9 cellular contexts compared by ENCODE assay signal in genomic region chr10:79090134-79090803, GRCh38. TPM values are rescaled to one million over a fixed set of nuclear protein-coding genes. Genes with fewer than 3 reads are reported as not detected.
A peak's percentile ranks its signal among the peaks of the same experiment; 100 is the strongest.
DNase-seq lines count a peak whose midpoint lies in the region; ATAC-seq and TF ChIP-seq lines count a peak whose summit lies in the region.
"Had no signal": no experiment of that assay in that cellular context is flagged by ENCODE, and none has a peak within 500 bp of the region (broad histone marks: within the 10 kb centered on the region; RNA-seq: fewer than 3 reads in every experiment).

No MANE protein-coding gene starts in this region.

- ATAC-seq in HG03432 (IDR thresholded peaks at IDR 0.05; ENCODE audit: unreplicated experiment) (peak; percentile 45), GM21360 (IDR thresholded peaks at IDR 0.05; ENCODE audit: unreplicated experiment) (no peak)
- no peak for ATAC-seq in stimulated activated effector memory CD8-positive, alpha-beta T cell treated with anti-CD3 and anti-CD28 coated beads, Interleukin-12 subunit alpha, Interleukin-12 subunit beta, amount 100 ng/mL, for 72 hours
- ATAC-seq: A549 had no signal

- DNase-seq in NCI-H345 (lab: John Stamatoyannopoulos, UW): peak; percentile 20
- DNase-seq in NCI-H345 treated with DMSO at 0.1 percent for 48 hours (lab: John Stamatoyannopoulos, UW; ENCODE audit: unreplicated experiment): no peak
- peak; percentile 57 for DNase-seq in astrocyte of the hippocampus (ENCODE audit: low read depth, low spot score)
- DNase-seq in stimulated activated effector memory CD8-positive, alpha-beta T cell treated with anti-CD3 and anti-CD28 coated beads, Interleukin-12 subunit alpha, Interleukin-12 subunit beta, amount 100 ng/mL, for 72 hours (ENCODE audit: low spot score in 2 of 2): no peak
- DNase-seq in type B pancreatic cell (ENCODE audit: extremely low spot score, unreplicated experiment): no peak
- DNase-seq in GDM1 (lab: John Stamatoyannopoulos, UW): no peak

- H3K4me3 Mint-ChIP-seq in stimulated activated effector memory CD8-positive, alpha-beta T cell treated with anti-CD3 and anti-CD28 coated beads, Interleukin-12 subunit alpha, Interleukin-12 subunit beta, amount 100 ng/mL, for 72 hours: no peak overlapping the region
- no peak overlapping the region for H3K4me3 Mint-ChIP-seq in type B pancreatic cell

- H3K4me1 Mint-ChIP-seq in stimulated activated effector memory CD8-positive, alpha-beta T cell treated with anti-CD3 and anti-CD28 coated beads, Interleukin-12 subunit alpha, Interleukin-12 subunit beta, amount 100 ng/mL, for 72 hours: peaks cover 39% of the 10 kb centered on the region
- peaks cover 61% of the 10 kb centered on the region for H3K4me1 Mint-ChIP-seq in type B pancreatic cell (ENCODE audit: unreplicated experiment)

- peak overlapping the region; percentile 27 for H3K27ac Mint-ChIP-seq in stimulated activated effector memory CD8-positive, alpha-beta T cell treated with anti-CD3 and anti-CD28 coated beads, Interleukin-12 subunit alpha, Interleukin-12 subunit beta, amount 100 ng/mL, for 72 hours
- H3K27ac Mint-ChIP-seq in type B pancreatic cell: no peak overlapping the region

- no peak for TF ChIP-seq CTCF in type B pancreatic cell (conservative IDR thresholded peaks at IDR 0.05)

- H3K36me3 Mint-ChIP-seq in stimulated activated effector memory CD8-positive, alpha-beta T cell treated with anti-CD3 and anti-CD28 coated beads, Interleukin-12 subunit alpha, Interleukin-12 subunit beta, amount 100 ng/mL, for 72 hours: no peaks in the 10 kb centered on the region
- H3K36me3 Mint-ChIP-seq in type B pancreatic cell: peaks cover 9% of the 10 kb centered on the region

- H3K27me3 Mint-ChIP-seq in type B pancreatic cell: no peaks in the 10 kb centered on the region

- no peaks in the 10 kb centered on the region for H3K9me3 Mint-ChIP-seq in stimulated activated effector memory CD8-positive, alpha-beta T cell treated with anti-CD3 and anti-CD28 coated beads, Interleukin-12 subunit alpha, Interleukin-12 subunit beta, amount 100 ng/mL, for 72 hours
- no peaks in the 10 kb centered on the region for H3K9me3 Mint-ChIP-seq in type B pancreatic cell

RNA-seq across cellular contexts. Expression of gene ZMIZ1, which starts 21.5 kb away (rescaled TPM):
- total RNA-seq in type B pancreatic cell (ENCODE audit: low replicate concordance): 62.2 and 102 TPM in 2 replicates

Comparison
In these comparisons a context has a peak if more than half of its experiments do, and no peak if none do; other contexts are left out.
1. DNase-seq: peak in NCI-H345 (single experiment) and astrocyte of the hippocampus (single experiment); none in NCI-H345 treated with DMSO at 0.1 percent for 48 hours (single experiment), stimulated activated effector memory CD8-positive, alpha-beta T cell treated with anti-CD3 and anti-CD28 coated beads, Interleukin-12 subunit alpha, Interleukin-12 subunit beta, amount 100 ng/mL, for 72 hours (0 of 2), type B pancreatic cell (single experiment) and GDM1 (single experiment).